In the genomic region with DNA sequence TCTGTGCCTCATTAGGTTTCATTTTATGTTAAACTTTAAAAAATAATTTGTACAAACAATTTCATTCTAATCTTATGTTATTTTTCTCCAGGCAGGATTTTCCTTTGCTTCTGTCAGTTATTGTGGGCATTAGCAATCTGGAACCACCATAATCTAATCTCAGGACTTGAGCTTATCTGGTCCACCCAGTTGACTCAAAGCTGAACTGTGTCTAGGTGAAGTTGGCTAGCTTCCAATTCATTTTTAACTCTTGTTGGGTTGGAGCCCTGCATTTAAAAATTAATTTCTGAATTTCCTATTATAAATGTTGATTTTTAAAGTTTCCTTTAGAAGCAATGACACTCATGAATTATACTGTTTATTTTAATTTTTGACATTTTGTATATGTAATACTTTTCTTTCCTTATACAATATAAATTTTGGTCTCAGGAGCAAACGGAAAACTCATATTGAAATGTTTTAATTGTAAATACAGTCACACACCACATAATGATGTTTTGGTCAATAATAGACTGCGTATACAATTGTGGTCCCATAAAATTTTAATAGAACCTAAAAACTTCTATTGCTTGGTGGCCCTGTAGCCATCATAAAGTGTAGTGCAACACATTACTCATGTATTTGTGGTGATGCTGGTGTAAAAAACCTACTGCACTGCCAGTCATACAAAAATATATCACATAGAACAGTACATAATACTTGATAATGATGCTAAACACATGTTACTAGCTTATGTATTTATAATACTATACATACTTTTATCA, we compare ENCODE assay signal across 25 cellular contexts.
"Had no signal": no experiment of that assay in that cellular context is flagged by ENCODE, and none has a peak within 500 bp of the region (broad histone marks: within the 10 kb centered on the region; RNA-seq: fewer than 3 reads in every experiment).

No MANE protein-coding gene starts in this region.

- H3K4me1 ChIP-seq: adrenal gland, breast epithelium, colonic mucosa had no signal

- H3K36me3 Mint-ChIP-seq: activated naive CD8-positive, alpha-beta T cell treated with anti-CD3 and anti-CD28 coated beads, Interleukin-2, amount 10 ng/mL, durations not matched to agents 7 days and 5 days; WTC11 had no signal

- H3K27ac Mint-ChIP-seq: activated CD8-positive, alpha-beta T cell treated with anti-CD3 and anti-CD28 coated beads, Interleukin-2, amount 10 ng/mL, durations not matched to agents 7 days and 5 days; activated naive CD8-positive, alpha-beta T cell treated with anti-CD3 and anti-CD28 coated beads, Interleukin-2, amount 10 ng/mL, durations not matched to agents 7 days and 5 days; WTC11 had no signal

- H3K9me3 Mint-ChIP-seq: WTC11 had no signal

- H3K27me3 ChIP-seq: adrenal gland, breast epithelium, colonic mucosa had no signal

- H3K4me3 ChIP-seq: adrenal gland, breast epithelium, colonic mucosa had no signal

- H3K4me1 Mint-ChIP-seq: activated naive CD8-positive, alpha-beta T cell treated with anti-CD3 and anti-CD28 coated beads, Interleukin-2, amount 10 ng/mL, durations not matched to agents 7 days and 5 days; WTC11 had no signal

- H3K36me3 ChIP-seq: adrenal gland, breast epithelium, colonic mucosa had no signal

- H3K27me3 Mint-ChIP-seq: activated naive CD8-positive, alpha-beta T cell treated with anti-CD3 and anti-CD28 coated beads, Interleukin-2, amount 10 ng/mL, durations not matched to agents 7 days and 5 days had no signal

- H3K9me3 ChIP-seq: adrenal gland, breast epithelium, colonic mucosa had no signal

- H3K4me3 Mint-ChIP-seq: activated CD8-positive, alpha-beta T cell treated with anti-CD3 and anti-CD28 coated beads, Interleukin-2, amount 10 ng/mL, durations not matched to agents 7 days and 5 days; activated naive CD8-positive, alpha-beta T cell treated with anti-CD3 and anti-CD28 coated beads, Interleukin-2, amount 10 ng/mL, durations not matched to agents 7 days and 5 days; WTC11 had no signal

- DNase-seq: activated CD4-positive, alpha-beta T cell treated with anti-CD3 and anti-CD28 coated beads for 48 hours; activated CD4-positive, alpha-beta T cell treated with anti-CD3 and anti-CD28 coated beads, Interleukin-2, amount 50 U/mL, for 4 hours; activated CD4-positive, CD25-positive, alpha-beta regulatory T cell treated with anti-CD3 and anti-CD28 coated beads, Interleukin-2, amount 50 U/mL, for 72 hours; activated CD8-positive, alpha-beta memory T cell treated with anti-CD3 and anti-CD28 coated beads, Interleukin-2, amount 50 U/mL, for 48 hours; activated CD8-positive, alpha-beta T cell treated with anti-CD3 and anti-CD28 coated beads, Interleukin-2, amount 10 ng/mL, durations not matched to agents 7 days and 5 days; activated naive CD4-positive, alpha-beta T cell treated with anti-CD3 and anti-CD28 coated beads, Interleukin-2, amount 50 U/mL, for 16 hours; activated naive CD8-positive, alpha-beta T cell treated with anti-CD3 and anti-CD28 coated beads, Interleukin-2, amount 10 ng/mL, durations not matched to agents 7 days and 5 days; activated T-cell treated with anti-CD3 and anti-CD28 coated beads, Interleukin-2, amount 50 U/mL, for 1 hour; adrenal gland; aorta; caudate nucleus; colonic mucosa; IMR-90; KG1; NCI-H1048; NCI-H146; NCI-H187 treated with DMSO at 0.1 percent for 48 hours; NCI-H345; NCI-H510A; NCI-H526 treated with DMSO at 0.1 percent for 48 hours; NK-92 treated with Interleukin-12 subunit alpha and Interleukin-12 subunit beta, amount 100 ng/mL, for 24 hours; SHP77 treated with DMSO at 0.1 percent for 48 hours; T-helper 1 cell had no signal

- H3K27ac ChIP-seq: adrenal gland, breast epithelium, colonic mucosa had no signal
